Comparison of ENCODE assay signal across 1 cellular context in genomic region chr4:16212138-16212782, GRCh38.
TF ChIP-seq lines count a peak whose summit lies in the region.

No MANE protein-coding gene starts in this region.

TF ChIP-seq in K562, 482 proteins besides CTCF, POLR2A, EP300 and RAD21 (continued from another document):
- TF ChIP-seq, protein P1, sequence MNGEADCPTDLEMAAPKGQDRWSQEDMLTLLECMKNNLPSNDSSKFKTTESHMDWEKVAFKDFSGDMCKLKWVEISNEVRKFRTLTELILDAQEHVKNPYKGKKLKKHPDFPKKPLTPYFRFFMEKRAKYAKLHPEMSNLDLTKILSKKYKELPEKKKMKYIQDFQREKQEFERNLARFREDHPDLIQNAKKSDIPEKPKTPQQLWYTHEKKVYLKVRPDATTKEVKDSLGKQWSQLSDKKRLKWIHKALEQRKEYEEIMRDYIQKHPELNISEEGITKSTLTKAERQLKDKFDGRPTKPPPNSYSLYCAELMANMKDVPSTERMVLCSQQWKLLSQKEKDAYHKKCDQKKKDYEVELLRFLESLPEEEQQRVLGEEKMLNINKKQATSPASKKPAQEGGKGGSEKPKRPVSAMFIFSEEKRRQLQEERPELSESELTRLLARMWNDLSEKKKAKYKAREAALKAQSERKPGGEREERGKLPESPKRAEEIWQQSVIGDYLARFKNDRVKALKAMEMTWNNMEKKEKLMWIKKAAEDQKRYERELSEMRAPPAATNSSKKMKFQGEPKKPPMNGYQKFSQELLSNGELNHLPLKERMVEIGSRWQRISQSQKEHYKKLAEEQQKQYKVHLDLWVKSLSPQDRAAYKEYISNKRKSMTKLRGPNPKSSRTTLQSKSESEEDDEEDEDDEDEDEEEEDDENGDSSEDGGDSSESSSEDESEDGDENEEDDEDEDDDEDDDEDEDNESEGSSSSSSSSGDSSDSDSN (IDR thresholded peaks at IDR 0.05; ENCODE audit: borderline replicate concordance in 1 of 2, low read depth in 2 of 2, low read length in 2 of 2): no peak
- TF ChIP-seq, protein P2, sequence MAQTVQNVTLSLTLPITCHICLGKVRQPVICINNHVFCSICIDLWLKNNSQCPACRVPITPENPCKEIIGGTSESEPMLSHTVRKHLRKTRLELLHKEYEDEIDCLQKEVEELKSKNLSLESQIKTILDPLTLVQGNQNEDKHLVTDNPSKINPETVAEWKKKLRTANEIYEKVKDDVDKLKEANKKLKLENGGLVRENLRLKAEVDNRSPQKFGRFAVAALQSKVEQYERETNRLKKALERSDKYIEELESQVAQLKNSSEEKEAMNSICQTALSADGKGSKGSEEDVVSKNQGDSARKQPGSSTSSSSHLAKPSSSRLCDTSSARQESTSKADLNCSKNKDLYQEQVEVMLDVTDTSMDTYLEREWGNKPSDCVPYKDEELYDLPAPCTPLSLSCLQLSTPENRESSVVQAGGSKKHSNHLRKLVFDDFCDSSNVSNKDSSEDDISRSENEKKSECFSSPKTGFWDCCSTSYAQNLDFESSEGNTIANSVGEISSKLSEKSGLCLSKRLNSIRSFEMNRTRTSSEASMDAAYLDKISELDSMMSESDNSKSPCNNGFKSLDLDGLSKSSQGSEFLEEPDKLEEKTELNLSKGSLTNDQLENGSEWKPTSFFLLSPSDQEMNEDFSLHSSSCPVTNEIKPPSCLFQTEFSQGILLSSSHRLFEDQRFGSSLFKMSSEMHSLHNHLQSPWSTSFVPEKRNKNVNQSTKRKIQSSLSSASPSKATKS (CRISPR knock-in tag; IDR thresholded peaks at IDR 0.05): no peak
- TF ChIP-seq CGGBP1 (CRISPR knock-in tag; IDR thresholded peaks at IDR 0.05) (no peak), PHF21A (IDR thresholded peaks at IDR 0.05; ENCODE audit: borderline replicate concordance, low read depth) (no peak), PTBP1 (IDR thresholded peaks at IDR 0.05; ENCODE audit: low read depth, low read length) (no peak), ZBTB8A (IDR thresholded peaks at IDR 0.05; ENCODE audit: partially characterized antibody) (no peak), ZNF217 (CRISPR knock-in tag; IDR thresholded peaks at IDR 0.05) (no peak), IRF2 (CRISPR knock-in tag; IDR thresholded peaks at IDR 0.05) (no peak), BRD4 (IDR thresholded peaks at IDR 0.05) (no peak), MXI1 (IDR thresholded peaks at IDR 0.05; ENCODE audit: low read depth, low read length) (no peak), FOXA3 (CRISPR knock-in tag; conservative IDR thresholded peaks at IDR 0.05 in 1 of 2, IDR thresholded peaks at IDR 0.05 in 1 of 2) (no peak), EWSR1 (IDR thresholded peaks at IDR 0.05; ENCODE audit: borderline replicate concordance, low read depth, partially characterized antibody) (no peak), ADNP (tag; IDR thresholded peaks at IDR 0.05) (no peak), ZNF740 (CRISPR knock-in tag; IDR thresholded peaks at IDR 0.05) (no peak), ZNF740 (tag; IDR thresholded peaks at IDR 0.05) (no peak), MCM5 (IDR thresholded peaks at IDR 0.05; ENCODE audit: low read depth) (no peak), CXXC5 (CRISPR knock-in tag; IDR thresholded peaks at IDR 0.05) (no peak)
